18 cellular contexts compared by ENCODE assay signal in genomic region chr15:81033508-81033907, GRCh38. TPM values are rescaled to one million over a fixed set of nuclear protein-coding genes. Genes with fewer than 3 reads are reported as not detected.
A peak's percentile ranks its signal among the peaks of the same experiment; 100 is the strongest.
DNase-seq lines count a peak whose midpoint lies in the region; ATAC-seq and TF ChIP-seq lines count a peak whose summit lies in the region.
"Had no signal": no experiment of that assay in that cellular context is flagged by ENCODE, and none has a peak within 500 bp of the region (broad histone marks: within the 10 kb centered on the region; RNA-seq: fewer than 3 reads in every experiment).

No MANE protein-coding gene starts in this region.

- H3K36me3 ChIP-seq in left ventricle myocardium inferior = no peaks in the 10 kb centered on the region
- no peaks in the 10 kb centered on the region for H3K36me3 ChIP-seq in thyroid gland
- H3K36me3 ChIP-seq: BLaER1 had no signal

- H3K27me3 ChIP-seq in left ventricle myocardium inferior (ENCODE audit: low read depth) (no peaks in the 10 kb centered on the region), thyroid gland (no peaks in the 10 kb centered on the region)
- H3K27me3 ChIP-seq: BLaER1 had no signal

- no peak overlapping the region for H3K4me3 ChIP-seq in left ventricle myocardium inferior
- no peak overlapping the region for H3K4me3 ChIP-seq in thyroid gland (replicated peaks in 1 of 3)
- H3K4me3 ChIP-seq: BLaER1, GM12878 had no signal

- H3K27me3 Mint-ChIP-seq in endothelial cell (ENCODE audit: unreplicated experiment) (no peaks in the 10 kb centered on the region), nephron (ENCODE audit: low read depth) (no peaks in the 10 kb centered on the region)

- H3K4me1 Mint-ChIP-seq in endothelial cell (ENCODE audit: unreplicated experiment) (peaks cover 39% of the 10 kb centered on the region), nephron (peaks cover 11% of the 10 kb centered on the region)

- no peak for ATAC-seq in Right ventricle myocardium superior (ENCODE audit: poor library complexity)
- ATAC-seq: GM12878 had no signal

- peaks cover 52% of the 10 kb centered on the region for H3K4me1 ChIP-seq in left ventricle myocardium inferior
- no peaks in the 10 kb centered on the region for H3K4me1 ChIP-seq in thyroid gland
- H3K4me1 ChIP-seq: BLaER1 had no signal

- WGBS in thyroid gland, 2 donors = 47 to 53% methylated on average over 2 of the region's 2 CpGs

- H3K27ac Mint-ChIP-seq in endothelial cell (ENCODE audit: unreplicated experiment) = peak overlapping the region; percentile 96
- H3K27ac Mint-ChIP-seq in nephron = peak overlapping the region in 2 of 3 experiments; percentile 82 to 83

- TF ChIP-seq CTCF in left ventricle myocardium inferior (IDR thresholded peaks at IDR 0.05; ENCODE audit: borderline replicate concordance) (no peak), endothelial cell (IDR thresholded peaks at IDR 0.05; ENCODE audit: unreplicated experiment) (no peak), nephron (IDR thresholded peaks at IDR 0.05; ENCODE audit: unreplicated experiment in 3 of 3) (no peak), thyroid gland (IDR thresholded peaks at IDR 0.05) (no peak)

- no peak for TF ChIP-seq POLR2A in thyroid gland (IDR thresholded peaks at IDR 0.05)

- H3K36me3 Mint-ChIP-seq in endothelial cell (ENCODE audit: low read depth, unreplicated experiment) = peaks cover 7% of the 10 kb centered on the region
- no peaks in the 10 kb centered on the region for H3K36me3 Mint-ChIP-seq in nephron (ENCODE audit: low read depth)

- H3K9me3 ChIP-seq in left ventricle myocardium inferior (replicated peaks) (no peaks in the 10 kb centered on the region), thyroid gland (no peaks in the 10 kb centered on the region)
- H3K9me3 ChIP-seq: BLaER1 had no signal

- H3K27ac ChIP-seq in left ventricle myocardium inferior (replicated peaks) = peak overlapping the region; percentile 69
- peak overlapping the region in 1 of 3 donors; percentile 7 for H3K27ac ChIP-seq in thyroid gland
- H3K27ac ChIP-seq: BLaER1, RWPE1 had no signal

- DNase-seq in left ventricle myocardium inferior = no peak
- no peak for DNase-seq in Right ventricle myocardium superior
- DNase-seq in endothelial cell (ENCODE audit: low spot score) = no peak
- no peak for DNase-seq in thyroid gland
- no peak for DNase-seq in activated CD8-positive, alpha-beta memory T cell treated with anti-CD3 and anti-CD28 coated beads, Interleukin-2, amount 50 U/mL, for 48 hours
- no peak for DNase-seq in EL
- DNase-seq in amniotic stem cell (lab: John Stamatoyannopoulos, UW) = no peak
- DNase-seq: DND-41, GDM1, HCEC 1CT, KG1, NCI-H1436 treated with DMSO at 0.1 percent for 48 hours, NCI-H2029 treated with DMSO at 0.1 percent for 48 hours, NCI-H774 had no signal

- H3K9me3 Mint-ChIP-seq in endothelial cell (ENCODE audit: unreplicated experiment) = no peaks in the 10 kb centered on the region
- H3K9me3 Mint-ChIP-seq in nephron = peaks cover 6% of the 10 kb centered on the region

- H3K4me3 Mint-ChIP-seq in endothelial cell (ENCODE audit: unreplicated experiment) = no peak overlapping the region
- no peak overlapping the region for H3K4me3 Mint-ChIP-seq in nephron

- intact Hi-C loops in left ventricle myocardium inferior (cut with micrococcal nuclease) (loop anchor here (10.0 kb wide), 1 partner anchor 61 kb away; no protein-coding TSS in a partner anchor), Right ventricle myocardium superior (cut with DNase I) (no loop called here), thyroid gland (cut with DNase I) (no loop called here)

RNA-seq across cellular contexts. Expression of gene TLNRD1, which starts 32.8 kb away (rescaled TPM):
- total RNA-seq in left ventricle myocardium inferior (5.5 TPM), Right ventricle myocardium superior (6.1 TPM), endothelial cell (ENCODE audit: unreplicated experiment) (86.0 TPM), thyroid gland (10 to 100 TPM; 11.8 to 25.5 (median 19.4) TPM)

RNA-seq across cellular contexts. Expression of gene MESD, which starts 43.9 kb away (rescaled TPM):
- total RNA-seq in left ventricle myocardium inferior = 13.5 TPM
- 12.5 TPM for total RNA-seq in Right ventricle myocardium superior
- 35.7 TPM for total RNA-seq in endothelial cell (ENCODE audit: unreplicated experiment)
- 10 to 100 TPM; 53.7 to 74.6 (median 70.9) TPM for total RNA-seq in thyroid gland
